11 cellular contexts compared by ENCODE assay signal in genomic region chr6:129893513-129894098, GRCh38. TPM values are rescaled to one million over a fixed set of nuclear protein-coding genes. Genes with fewer than 3 reads are reported as not detected.
DNase-seq lines count a peak whose midpoint lies in the region; ATAC-seq and TF ChIP-seq lines count a peak whose summit lies in the region.
"Had no signal": no experiment of that assay in that cellular context is flagged by ENCODE, and none has a peak within 500 bp of the region (broad histone marks: within the 10 kb centered on the region; RNA-seq: fewer than 3 reads in every experiment).

No MANE protein-coding gene starts in this region.

- no peaks in the 10 kb centered on the region for H3F3A ChIP-seq in GM23338 (replicated peaks; ENCODE audit: low read depth)

- H3K79me2 ChIP-seq in Karpas-422 (ENCODE audit: low read length) = no peaks in the 10 kb centered on the region
- no peaks in the 10 kb centered on the region for H3K79me2 ChIP-seq in GM23338 (replicated peaks; ENCODE audit: insufficient read depth)

- peaks cover 0 to 5% (median 0%) of the 10 kb centered on the region in 7 donors for H3K4me1 Mint-ChIP-seq in naive thymus-derived CD4-positive, alpha-beta T cell
- H3K4me1 Mint-ChIP-seq in GM23338 = no peaks in the 10 kb centered on the region
- peaks cover 7% of the 10 kb centered on the region for H3K4me1 Mint-ChIP-seq in T-helper 2 cell treated with Interferon-gamma antibody and Interleukin-4, amounts not matched to agents 5 μg/mL and 100 μg/mL, for 36 hours (ENCODE audit: low read depth)

- DNase-seq in EL (peak; percentile 23), Karpas-422 (peak; percentile 45), cardiac fibroblast (ENCODE audit: low read depth in 2 of 2) (peak; percentile 61 to 69), GM23338 (ENCODE audit: low spot score) (no peak), DMS79 (lab: John Stamatoyannopoulos, UW) (no peak)
- peak in 4 of 9 donors; percentile 2 to 13 (median 8) for DNase-seq in naive thymus-derived CD4-positive, alpha-beta T cell
- DNase-seq in T-helper 2 cell treated with Interferon-gamma antibody and Interleukin-4, amounts not matched to agents 5 μg/mL and 100 μg/mL, for 36 hours (ENCODE audit: low spot score) = no peak
- DNase-seq in NK-92 treated with Interleukin-12 subunit alpha and Interleukin-12 subunit beta, amount 100 ng/mL, for 24 hours (lab: John Stamatoyannopoulos, UW) = no peak
- DNase-seq: activated gamma-delta T cell, left ventricle myocardium superior, NCI-H510A had no signal

- no peaks in the 10 kb centered on the region for H3K9me3 ChIP-seq in Karpas-422 (ENCODE audit: low read length)
- H3K9me3 ChIP-seq in naive thymus-derived CD4-positive, alpha-beta T cell (ENCODE audit: control insufficient read depth in 2 of 3, low read length in 3 of 3) = no peaks in the 10 kb centered on the region

- no peak overlapping the region for H3K4me3 ChIP-seq in Karpas-422 (ENCODE audit: low read length)
- no peak overlapping the region for H3K4me3 ChIP-seq in cardiac fibroblast (replicated peaks in 1 of 2; ENCODE audit: low read depth in 2 of 2, low read length in 2 of 2)
- H3K4me3 ChIP-seq in naive thymus-derived CD4-positive, alpha-beta T cell (ENCODE audit: low read length) = no peak overlapping the region
- no peak overlapping the region for H3K4me3 ChIP-seq in GM23338

- POLR2A ChIA-PET in naive thymus-derived CD4-positive, alpha-beta T cell (lab: Charles Lee) = interaction anchor here (0.6 to 0.8 kb wide), 2 partner anchors 133 to 631 kb away, joined by 3 read pairs; no protein-coding TSS in a partner anchor

- H3K27ac ChIP-seq in Karpas-422 (ENCODE audit: low read length) = no peak overlapping the region
- no peak overlapping the region for H3K27ac ChIP-seq in naive thymus-derived CD4-positive, alpha-beta T cell (ENCODE audit: low read depth, low read length)
- H3K27ac ChIP-seq in GM23338 (ENCODE audit: low read depth) = no peak overlapping the region

- peak; percentile 54 for ATAC-seq in naive thymus-derived CD4-positive, alpha-beta T cell
- no peak for ATAC-seq in GM23338
- ATAC-seq: left ventricle myocardium superior had no signal

- H3K27me3 ChIP-seq in Karpas-422 (ENCODE audit: low read length) (no peaks in the 10 kb centered on the region), GM23338 (ENCODE audit: insufficient read depth) (no peaks in the 10 kb centered on the region)
- no peaks in the 10 kb centered on the region for H3K27me3 ChIP-seq in naive thymus-derived CD4-positive, alpha-beta T cell (ENCODE audit: control insufficient read depth in 2 of 2, insufficient read depth in 2 of 2, low read length in 2 of 2)

- no peak overlapping the region for H3K4me3 Mint-ChIP-seq in naive thymus-derived CD4-positive, alpha-beta T cell
- H3K4me3 Mint-ChIP-seq in GM23338 = no peak overlapping the region
- H3K4me3 Mint-ChIP-seq in T-helper 2 cell treated with Interferon-gamma antibody and Interleukin-4, amounts not matched to agents 5 μg/mL and 100 μg/mL, for 36 hours = no peak overlapping the region

- no peak overlapping the region for H2AFZ ChIP-seq in Karpas-422 (ENCODE audit: low read length)
- no peak overlapping the region for H2AFZ ChIP-seq in GM23338

- CTCF ChIA-PET in naive thymus-derived CD4-positive, alpha-beta T cell (lab: Charles Lee) = no interaction called here

- peak; percentile 32 for TF ChIP-seq CTCF in cardiac fibroblast (IDR thresholded peaks at IDR 0.05; ENCODE audit: low read depth, low read length)
- peak in 1 of 2 experiments; percentile 60; a peak in 3 of 4 replicates for TF ChIP-seq CTCF in GM23338 (conservative IDR thresholded peaks at IDR 0.05; ENCODE audit: low read depth in 2 of 2)

- no peaks in the 10 kb centered on the region for H4K20me1 ChIP-seq in Karpas-422 (ENCODE audit: insufficient read depth, low read depth, low read length)
- no peaks in the 10 kb centered on the region for H4K20me1 ChIP-seq in GM23338 (replicated peaks; ENCODE audit: insufficient read depth)

- H3K9me2 ChIP-seq in Karpas-422 (replicated peaks; ENCODE audit: insufficient read depth, low read length) (no peaks in the 10 kb centered on the region), GM23338 (ENCODE audit: insufficient read depth) (peaks cover 8% of the 10 kb centered on the region; the same call in 1 of the 2 replicates)

- no peaks in the 10 kb centered on the region for H3K9me3 Mint-ChIP-seq in naive thymus-derived CD4-positive, alpha-beta T cell
- no peaks in the 10 kb centered on the region for H3K9me3 Mint-ChIP-seq in GM23338
- no peaks in the 10 kb centered on the region for H3K9me3 Mint-ChIP-seq in T-helper 2 cell treated with Interferon-gamma antibody and Interleukin-4, amounts not matched to agents 5 μg/mL and 100 μg/mL, for 36 hours

- H3K9ac ChIP-seq in Karpas-422 (ENCODE audit: low read length) = no peak overlapping the region

- peaks cover 0 to 14% (median 5%) of the 10 kb centered on the region in 5 donors for H3K27me3 Mint-ChIP-seq in naive thymus-derived CD4-positive, alpha-beta T cell
- no peaks in the 10 kb centered on the region for H3K27me3 Mint-ChIP-seq in GM23338 (ENCODE audit: insufficient read depth, low read depth, poor library complexity)
- peaks cover 15% of the 10 kb centered on the region for H3K27me3 Mint-ChIP-seq in T-helper 2 cell treated with Interferon-gamma antibody and Interleukin-4, amounts not matched to agents 5 μg/mL and 100 μg/mL, for 36 hours (ENCODE audit: low read depth)

- no peaks in the 10 kb centered on the region for H3K36me3 Mint-ChIP-seq in naive thymus-derived CD4-positive, alpha-beta T cell
- no peaks in the 10 kb centered on the region for H3K36me3 Mint-ChIP-seq in GM23338 (ENCODE audit: low read depth)
- H3K36me3 Mint-ChIP-seq in T-helper 2 cell treated with Interferon-gamma antibody and Interleukin-4, amounts not matched to agents 5 μg/mL and 100 μg/mL, for 36 hours (ENCODE audit: low read depth) = no peaks in the 10 kb centered on the region

- H3K4me1 ChIP-seq in Karpas-422 (ENCODE audit: low read length) = no peaks in the 10 kb centered on the region
- no peaks in the 10 kb centered on the region for H3K4me1 ChIP-seq in naive thymus-derived CD4-positive, alpha-beta T cell (ENCODE audit: control insufficient read depth in 2 of 2, insufficient read depth in 2 of 2, low read length in 2 of 2)
- no peaks in the 10 kb centered on the region for H3K4me1 ChIP-seq in GM23338 (ENCODE audit: insufficient read depth)

- intact Hi-C loops in naive thymus-derived CD4-positive, alpha-beta T cell (cut with micrococcal nuclease) = loop anchor here (1.0 to 10.0 kb wide), 4 partner anchors 35 to 951 kb away; no protein-coding TSS in a partner anchor

- H3K4me2 ChIP-seq in Karpas-422 (ENCODE audit: low read depth, low read length, poor library complexity, severe bottlenecking) = no peak overlapping the region
- H3K4me2 ChIP-seq in GM23338 = no peak overlapping the region

- no peaks in the 10 kb centered on the region for H3K36me3 ChIP-seq in Karpas-422 (ENCODE audit: insufficient read depth, low read length)
- H3K36me3 ChIP-seq in naive thymus-derived CD4-positive, alpha-beta T cell (ENCODE audit: control insufficient read depth in 2 of 3, insufficient read depth in 3 of 3, low read length in 3 of 3) = no peaks in the 10 kb centered on the region
- no peaks in the 10 kb centered on the region for H3K36me3 ChIP-seq in GM23338 (ENCODE audit: insufficient read depth)

- H3K27ac Mint-ChIP-seq in naive thymus-derived CD4-positive, alpha-beta T cell = no peak overlapping the region
- H3K27ac Mint-ChIP-seq in GM23338 = no peak overlapping the region
- H3K27ac Mint-ChIP-seq in T-helper 2 cell treated with Interferon-gamma antibody and Interleukin-4, amounts not matched to agents 5 μg/mL and 100 μg/mL, for 36 hours = no peak overlapping the region

TF ChIP-seq in GM23338, 12 proteins besides CTCF, POLR2A, EP300 and RAD21 (continues in another document):
- TF ChIP-seq REST (IDR thresholded peaks at IDR 0.05; ENCODE audit: unreplicated experiment) (no peak), ETS1 (IDR thresholded peaks at IDR 0.05) (no peak)

RNA-seq across cellular contexts. Expression of gene TMEM244, which starts 32.5 kb away (rescaled TPM):
- total RNA-seq in Karpas-422 (2014; rRNA removed; shearing (Covaris generic); ENCODE audit: low replicate concordance) = not detected in 2 replicates
- not detected for total RNA-seq in naive thymus-derived CD4-positive, alpha-beta T cell
- not detected for polyA plus RNA-seq in naive thymus-derived CD4-positive, alpha-beta T cell
- not detected in 2 replicates for total RNA-seq in GM23338 (2014; rRNA removed; shearing (Covaris generic))
- polyA plus RNA-seq in GM23338 (2016; fragmentation: Nextera tagmentation; extraction: Ambion mirVana) = not detected in 2 replicates
- total RNA-seq: left ventricle myocardium superior had no signal

Comparison
In these comparisons a context has a peak if more than half of its experiments do, and no peak if none do; other contexts are left out.
1. DNase-seq: peak in EL (single experiment), Karpas-422 (single experiment) and cardiac fibroblast (2 of 2); none in GM23338 (single experiment), DMS79 (single experiment), T-helper 2 cell treated with Interferon-gamma antibody and Interleukin-4, amounts not matched to agents 5 μg/mL and 100 μg/mL, for 36 hours (single experiment) and NK-92 treated with Interleukin-12 subunit alpha and Interleukin-12 subunit beta, amount 100 ng/mL, for 24 hours (single experiment).